ENCODE assay signal across 1 cellular context in the genomic region with DNA sequence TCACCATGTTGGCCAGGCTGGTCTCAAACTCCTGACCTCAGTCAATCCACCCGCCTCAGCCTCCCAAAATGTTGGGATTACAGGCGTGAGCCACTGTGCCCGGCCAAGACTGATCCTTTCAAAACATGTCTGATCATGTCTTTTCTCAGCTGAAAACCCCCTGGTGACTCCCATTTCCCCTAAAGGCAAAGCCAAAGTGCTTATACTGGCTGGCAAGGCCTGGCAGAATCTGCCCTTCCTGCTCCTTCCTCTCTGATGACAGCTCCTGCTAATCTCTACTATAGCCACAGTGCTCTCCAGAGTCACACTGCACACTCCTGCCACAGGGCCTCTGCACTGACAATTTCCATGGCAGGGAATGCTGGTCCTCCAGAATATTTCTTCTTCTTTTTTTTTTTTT.
TF ChIP-seq lines count a peak whose summit lies in the region.

No MANE protein-coding gene starts in this region.

TF ChIP-seq in IMR-90, 13 proteins besides CTCF, POLR2A, EP300 and RAD21:
- no peak for TF ChIP-seq USF2 (IDR thresholded peaks at IDR 0.05; ENCODE audit: low read depth, low read length)
- no peak for TF ChIP-seq MAZ (IDR thresholded peaks at IDR 0.05; ENCODE audit: borderline replicate concordance, low read depth, low read length)
- TF ChIP-seq NFE2L2 (IDR thresholded peaks at IDR 0.05; ENCODE audit: low read depth, low read length) = no peak
- TF ChIP-seq CEBPB (IDR thresholded peaks at IDR 0.05; ENCODE audit: low read depth, low read length) = no peak
- no peak for TF ChIP-seq RCOR1 (IDR thresholded peaks at IDR 0.05; ENCODE audit: insufficient replicate concordance, low read length)
- TF ChIP-seq CHD1 (IDR thresholded peaks at IDR 0.05; ENCODE audit: low read depth, low read length) = no peak
- TF ChIP-seq MAFK (IDR thresholded peaks at IDR 0.05; ENCODE audit: low read depth, low read length) = no peak
TF ChIP-seq in IMR-90: peak in this region for 0.
